Comparison of ENCODE assay signal across 16 cellular contexts in genomic region chr10:91864744-91865143, GRCh38. TPM values are rescaled to one million over a fixed set of nuclear protein-coding genes. Genes with fewer than 3 reads are reported as not detected.
A peak's percentile ranks its signal among the peaks of the same experiment; 100 is the strongest.
DNase-seq lines count a peak whose midpoint lies in the region; ATAC-seq and TF ChIP-seq lines count a peak whose summit lies in the region.
"Had no signal": no experiment of that assay in that cellular context is flagged by ENCODE, and none has a peak within 500 bp of the region (broad histone marks: within the 10 kb centered on the region; RNA-seq: fewer than 3 reads in every experiment).

No MANE protein-coding gene starts in this region.

- H3K27ac ChIP-seq in AG04450 (ENCODE audit: low read depth, low read length) = no peak overlapping the region
- H3K27ac ChIP-seq in VCaP = peak overlapping the region; percentile 50

- H3K4me3 ChIP-seq in AG04450 (ENCODE audit: low read depth, low read length) = no peak overlapping the region
- no peak overlapping the region for H3K4me3 ChIP-seq in fibroblast of villous mesenchyme (ENCODE audit: low read depth, low read length)

- intact Hi-C loops in cardiac septum (cut with DNase I) = no loop called here
- intact Hi-C loops in Right ventricle myocardium inferior (cut with DNase I) = no loop called here

- POLR2A ChIA-PET in AG04450 (lab: Yijun Ruan, JAX) = interaction anchor here (0.7 kb wide), 1 partner anchor 322 kb away, joined by 3 read pairs; no protein-coding TSS in a partner anchor

- ATAC-seq in Right ventricle myocardium inferior = no peak
- ATAC-seq: SK-N-SH treated with all-trans-retinoic acid at 6 μM for 48 hours, T-cell had no signal

- no peak for TF ChIP-seq CTCF in AG04450 (IDR thresholded peaks at IDR 0.05; ENCODE audit: low read depth, low read length)
- TF ChIP-seq CTCF in VCaP (conservative IDR thresholded peaks at IDR 0.05) = no peak
- no peak for TF ChIP-seq CTCF in fibroblast of villous mesenchyme (IDR thresholded peaks at IDR 0.05; ENCODE audit: insufficient read depth, low read depth, low read length)

- no peaks in the 10 kb centered on the region for H3K9me3 ChIP-seq in AG04450 (ENCODE audit: control insufficient read depth, insufficient read depth, low read length)
- H3K9me3 ChIP-seq: Caco-2 had no signal

- H3K27me3 ChIP-seq in AG04450 (ENCODE audit: control insufficient read depth, insufficient read depth, low read length) = no peaks in the 10 kb centered on the region

- peak; percentile 4 for DNase-seq in AG04450 (ENCODE audit: low read depth, low spot score)
- DNase-seq in ELR (ENCODE audit: low read depth) = peak; percentile 42
- DNase-seq in fibroblast of villous mesenchyme (ENCODE audit: low read depth) = peak; percentile 52
- no peak for DNase-seq in SIG-M5 treated with dmso at 0.1 percent for 504 hours (lab: John Stamatoyannopoulos, UW; ENCODE audit: unreplicated experiment)
- DNase-seq in NCI-H82 (lab: John Stamatoyannopoulos, UW) = no peak
- DNase-seq in cardiac septum (ENCODE audit: low spot score) = no peak
- DNase-seq in Right ventricle myocardium inferior (ENCODE audit: missing footprints) = no peak
- DNase-seq: Caco-2, DMS153, NCI-H1417 treated with DMSO at 0.1 percent for 48 hours, NCI-H187 treated with DMSO at 0.1 percent for 48 hours, NCI-H446 treated with DMSO at 0.1 percent for 48 hours, SHP77 treated with DMSO at 0.1 percent for 48 hours, T-cell had no signal

- CTCF ChIA-PET in AG04450 (lab: Charles Lee) = interaction anchor here (0.6 to 1.9 kb wide), 4 partner anchors 48 to 475 kb away, joined by 3 to 10 read pairs (median 6); no protein-coding TSS in a partner anchor

RNA-seq across cellular contexts. Expression of gene FGFBP3, which starts 44.5 kb away (rescaled TPM):
- 0.17 and 0.22 TPM in 2 replicates for polyA plus RNA-seq in AG04450 (2011; rRNA removed)
- polyA minus RNA-seq in AG04450 (2011; rRNA and poly(A)+ RNA removed) = 0.39 TPM in 1 of 2 replicates, not detected in the other
- 0.86 and 0.97 TPM in 2 replicates for total RNA-seq in fibroblast of villous mesenchyme
- total RNA-seq in cardiac septum = 0.65 TPM
- total RNA-seq in Right ventricle myocardium inferior = 0.32 TPM

RNA-seq across cellular contexts. Expression of gene BTAF1, which starts 58.8 kb away (rescaled TPM):
- polyA plus RNA-seq in AG04450 (2011; rRNA removed) = 27.2 and 35.0 TPM in 2 replicates
- 26.1 and 51.6 TPM in 2 replicates for polyA minus RNA-seq in AG04450 (2011; rRNA and poly(A)+ RNA removed)
- total RNA-seq in fibroblast of villous mesenchyme (52.8 and 59.2 TPM in 2 replicates), cardiac septum (15.9 TPM), Right ventricle myocardium inferior (10.4 TPM)

Comparison
In these comparisons a context has a peak if more than half of its experiments do, and no peak if none do; other contexts are left out.
1. DNase-seq: peak in AG04450 (single experiment), ELR (single experiment) and fibroblast of villous mesenchyme (single experiment); none in SIG-M5 treated with dmso at 0.1 percent for 504 hours (single experiment), NCI-H82 (single experiment), cardiac septum (single experiment) and Right ventricle myocardium inferior (single experiment).